Comparison of ENCODE assay signal across 24 cellular contexts in genomic region chr1:239879321-239880170, GRCh38.
A peak's percentile ranks its signal among the peaks of the same experiment; 100 is the strongest.
DNase-seq lines count a peak whose midpoint lies in the region; ATAC-seq and TF ChIP-seq lines count a peak whose summit lies in the region.
"Had no signal": no experiment of that assay in that cellular context is flagged by ENCODE, and none has a peak within 500 bp of the region (broad histone marks: within the 10 kb centered on the region; RNA-seq: fewer than 3 reads in every experiment).

No MANE protein-coding gene starts in this region.

- no peak overlapping the region for H3K27ac Mint-ChIP-seq in stimulated activated naive B cell treated with anti-CD40 and anti-IgM and Interleukin-4, amounts not matched to agents 10 μg/mL and 1 μg/mL and 100 μg/mL, for 72 hours
- H3K27ac Mint-ChIP-seq: activated naive CD4-positive, alpha-beta T cell treated with anti-CD3 and anti-CD28 coated beads, Interleukin-2, amount 50 U/mL, for 24 hours; CD14-positive monocyte; endodermal cell; T-helper 1 cell treated with Interleukin-12 subunit alpha and Interleukin-12 subunit beta and Interleukin-4 antibody, amounts not matched to agents 30 μg/mL and 1 μg/mL, for 36 hours had no signal

- TF ChIP-seq RAD21 in neural cell (conservative IDR thresholded peaks at IDR 0.05) = no peak

- H3K9me2 ChIP-seq in neural cell (ENCODE audit: insufficient read depth, low read length) = no peaks in the 10 kb centered on the region

- in situ Hi-C loops in Caki2 (cut with HindIII; ENCODE audit: low pct_unique_long_range_greater_than_20kb, low sequenced_read_pairs) = no loop called here

- H3K36me3 Mint-ChIP-seq in activated T-cell treated with anti-CD3 and anti-CD28 coated beads, Interleukin-2, amount 50 U/mL, for 4 hours (ENCODE audit: insufficient read depth) = no peaks in the 10 kb centered on the region
- no peaks in the 10 kb centered on the region for H3K36me3 Mint-ChIP-seq in stimulated activated naive B cell treated with anti-CD40 and anti-IgM and Interleukin-4, amounts not matched to agents 10 μg/mL and 1 μg/mL and 100 μg/mL, for 72 hours
- H3K36me3 Mint-ChIP-seq: activated naive CD4-positive, alpha-beta T cell treated with anti-CD3 and anti-CD28 coated beads, Interleukin-2, amount 50 U/mL, for 24 hours; CD14-positive monocyte had no signal

- peak; percentile 33 for DNase-seq in Caki2 (ENCODE audit: low read depth)
- peak; percentile 9 for DNase-seq in SK-N-DZ (ENCODE audit: low spot score)
- DNase-seq in activated T-cell treated with anti-CD3 and anti-CD28 coated beads, Interleukin-2, amount 50 U/mL, for 4 hours = no peak
- DNase-seq in stimulated activated naive B cell treated with anti-CD40 and anti-IgM and Interleukin-4, amounts not matched to agents 10 μg/mL and 1 μg/mL and 100 μg/mL, for 72 hours = no peak
- DNase-seq: activated CD4-positive, alpha-beta T cell treated with anti-CD3 and anti-CD28 coated beads for 4 hours; cortex of kidney; endodermal cell; NCI-H1436 treated with DMSO at 0.1 percent for 48 hours; NCI-H524; NK-92 treated with Interleukin-12 subunit alpha and Interleukin-12 subunit beta, amount 100 ng/mL, for 24 hours; Peyer's patch; psoas muscle; stimulated activated CD4-positive, alpha-beta T cell treated with anti-CD3 and anti-CD28 coated beads, Interleukin-1b, Interleukin-23, amount 100 ng/mL, for 48 hours had no signal

- TF ChIP-seq CTCF in 22Rv1 (IDR thresholded peaks at IDR 0.05) (no peak), neural cell (IDR thresholded peaks at IDR 0.05; ENCODE audit: poor library complexity, severe bottlenecking) (no peak)

- no peaks in the 10 kb centered on the region for H3K9me3 ChIP-seq in neural cell (ENCODE audit: low read length)
- H3K9me3 ChIP-seq: Peyer's patch, psoas muscle, SJSA1, upper lobe of left lung had no signal

- no peaks in the 10 kb centered on the region for H4K20me1 ChIP-seq in neural cell (ENCODE audit: insufficient read depth)

- no peaks in the 10 kb centered on the region for H3F3A ChIP-seq in neural cell (ENCODE audit: insufficient read depth, low read length, poor library complexity, severe bottlenecking)

- ATAC-seq in activated T-cell treated with anti-CD3 and anti-CD28 coated beads, Interleukin-2, amount 50 U/mL, for 4 hours = no peak
- no peak for ATAC-seq in HG03108 (IDR thresholded peaks at IDR 0.05; ENCODE audit: unreplicated experiment)
- ATAC-seq in stimulated activated naive B cell treated with anti-CD40 and anti-IgM and Interleukin-4, amounts not matched to agents 10 μg/mL and 1 μg/mL and 100 μg/mL, for 72 hours (replicated peaks) = no peak
- ATAC-seq in GM21529 (IDR thresholded peaks at IDR 0.05; ENCODE audit: unreplicated experiment) = no peak
- ATAC-seq: HCT116, K562, psoas muscle had no signal

- no peaks in the 10 kb centered on the region for H3K4me1 Mint-ChIP-seq in activated T-cell treated with anti-CD3 and anti-CD28 coated beads, Interleukin-2, amount 50 U/mL, for 4 hours (ENCODE audit: low read depth)
- no peaks in the 10 kb centered on the region for H3K4me1 Mint-ChIP-seq in stimulated activated naive B cell treated with anti-CD40 and anti-IgM and Interleukin-4, amounts not matched to agents 10 μg/mL and 1 μg/mL and 100 μg/mL, for 72 hours
- H3K4me1 Mint-ChIP-seq: activated naive CD4-positive, alpha-beta T cell treated with anti-CD3 and anti-CD28 coated beads, Interleukin-2, amount 50 U/mL, for 24 hours; CD14-positive monocyte; endodermal cell had no signal

- H3K79me2 ChIP-seq in neural cell (replicated peaks; ENCODE audit: insufficient read depth, low read length) = no peaks in the 10 kb centered on the region

- H3K27ac ChIP-seq in 22Rv1 = 0 out of 2 replicates have a peak overlapping the region, but pooled peaks have one; percentile 2
- H3K27ac ChIP-seq in neural cell (ENCODE audit: low read length) = no peak overlapping the region
- H3K27ac ChIP-seq: Peyer's patch, psoas muscle, SJSA1, upper lobe of left lung had no signal

- H3K4me2 ChIP-seq in neural cell (ENCODE audit: low read length) = no peak overlapping the region

- no peak overlapping the region for H3K4me3 ChIP-seq in neural cell (ENCODE audit: low read length)
- H3K4me3 ChIP-seq: K562, Peyer's patch, psoas muscle, SJSA1, upper lobe of left lung had no signal

- no peaks in the 10 kb centered on the region for H3K36me3 ChIP-seq in neural cell (ENCODE audit: insufficient read depth, low read length)
- H3K36me3 ChIP-seq: Peyer's patch, SJSA1, upper lobe of left lung had no signal

- H3K4me3 Mint-ChIP-seq in activated T-cell treated with anti-CD3 and anti-CD28 coated beads, Interleukin-2, amount 50 U/mL, for 4 hours = no peak overlapping the region
- H3K4me3 Mint-ChIP-seq in stimulated activated naive B cell treated with anti-CD40 and anti-IgM and Interleukin-4, amounts not matched to agents 10 μg/mL and 1 μg/mL and 100 μg/mL, for 72 hours = no peak overlapping the region
- H3K4me3 Mint-ChIP-seq: activated naive CD4-positive, alpha-beta T cell treated with anti-CD3 and anti-CD28 coated beads, Interleukin-2, amount 50 U/mL, for 24 hours; CD14-positive monocyte; endodermal cell; T-helper 1 cell treated with Interleukin-12 subunit alpha and Interleukin-12 subunit beta and Interleukin-4 antibody, amounts not matched to agents 30 μg/mL and 1 μg/mL, for 36 hours had no signal

- H2AFZ ChIP-seq in neural cell (ENCODE audit: low read depth, low read length) = no peak overlapping the region

- H3K27me3 ChIP-seq in neural cell (ENCODE audit: insufficient read depth, low read depth, low read length) = no peaks in the 10 kb centered on the region
- H3K27me3 ChIP-seq: Peyer's patch, SJSA1, upper lobe of left lung had no signal

- no peak overlapping the region for H3K9ac ChIP-seq in neural cell (ENCODE audit: low read length)

- H3K9me3 Mint-ChIP-seq in activated T-cell treated with anti-CD3 and anti-CD28 coated beads, Interleukin-2, amount 50 U/mL, for 4 hours = no peaks in the 10 kb centered on the region
- H3K9me3 Mint-ChIP-seq in stimulated activated naive B cell treated with anti-CD40 and anti-IgM and Interleukin-4, amounts not matched to agents 10 μg/mL and 1 μg/mL and 100 μg/mL, for 72 hours = no peaks in the 10 kb centered on the region
- H3K9me3 Mint-ChIP-seq: activated naive CD4-positive, alpha-beta T cell treated with anti-CD3 and anti-CD28 coated beads, Interleukin-2, amount 50 U/mL, for 24 hours; T-helper 1 cell treated with Interleukin-12 subunit alpha and Interleukin-12 subunit beta and Interleukin-4 antibody, amounts not matched to agents 30 μg/mL and 1 μg/mL, for 36 hours had no signal

- H3K27me3 Mint-ChIP-seq in activated T-cell treated with anti-CD3 and anti-CD28 coated beads, Interleukin-2, amount 50 U/mL, for 4 hours (ENCODE audit: low read depth) = no peaks in the 10 kb centered on the region
- no peaks in the 10 kb centered on the region for H3K27me3 Mint-ChIP-seq in stimulated activated naive B cell treated with anti-CD40 and anti-IgM and Interleukin-4, amounts not matched to agents 10 μg/mL and 1 μg/mL and 100 μg/mL, for 72 hours
- H3K27me3 Mint-ChIP-seq: activated naive CD4-positive, alpha-beta T cell treated with anti-CD3 and anti-CD28 coated beads, Interleukin-2, amount 50 U/mL, for 24 hours had no signal

- peak; percentile 17 for TF ChIP-seq EP300 in neural cell (conservative IDR thresholded peaks at IDR 0.05; ENCODE audit: poor library complexity, severe bottlenecking)

TF ChIP-seq in neural cell, 6 proteins besides CTCF, POLR2A, EP300 and RAD21:
- no peak for TF ChIP-seq TAF1 (IDR thresholded peaks at IDR 0.05; ENCODE audit: low read depth)
- no peak for TF ChIP-seq EZH2 (IDR thresholded peaks at IDR 0.05; ENCODE audit: borderline replicate concordance, insufficient read depth, low read length, poor library complexity, severe bottlenecking)
- TF ChIP-seq REST (IDR thresholded peaks at IDR 0.05; ENCODE audit: borderline replicate concordance) = no peak
- TF ChIP-seq SMC3 (conservative IDR thresholded peaks at IDR 0.05; ENCODE audit: poor library complexity) = no peak
- TF ChIP-seq POLR2AphosphoS5 (IDR thresholded peaks at IDR 0.05) = no peak
- TF ChIP-seq MXI1 (conservative IDR thresholded peaks at IDR 0.05; ENCODE audit: poor library complexity, severe bottlenecking) = no peak

Comparison
In these comparisons a context has a peak if more than half of its experiments do, and no peak if none do; other contexts are left out.
1. DNase-seq: peak in Caki2 (single experiment) and SK-N-DZ (single experiment); none in activated T-cell treated with anti-CD3 and anti-CD28 coated beads, Interleukin-2, amount 50 U/mL, for 4 hours (single experiment) and stimulated activated naive B cell treated with anti-CD40 and anti-IgM and Interleukin-4, amounts not matched to agents 10 μg/mL and 1 μg/mL and 100 μg/mL, for 72 hours (single experiment).